ENCODE assay signal across 1 cellular context in the genomic region with DNA sequence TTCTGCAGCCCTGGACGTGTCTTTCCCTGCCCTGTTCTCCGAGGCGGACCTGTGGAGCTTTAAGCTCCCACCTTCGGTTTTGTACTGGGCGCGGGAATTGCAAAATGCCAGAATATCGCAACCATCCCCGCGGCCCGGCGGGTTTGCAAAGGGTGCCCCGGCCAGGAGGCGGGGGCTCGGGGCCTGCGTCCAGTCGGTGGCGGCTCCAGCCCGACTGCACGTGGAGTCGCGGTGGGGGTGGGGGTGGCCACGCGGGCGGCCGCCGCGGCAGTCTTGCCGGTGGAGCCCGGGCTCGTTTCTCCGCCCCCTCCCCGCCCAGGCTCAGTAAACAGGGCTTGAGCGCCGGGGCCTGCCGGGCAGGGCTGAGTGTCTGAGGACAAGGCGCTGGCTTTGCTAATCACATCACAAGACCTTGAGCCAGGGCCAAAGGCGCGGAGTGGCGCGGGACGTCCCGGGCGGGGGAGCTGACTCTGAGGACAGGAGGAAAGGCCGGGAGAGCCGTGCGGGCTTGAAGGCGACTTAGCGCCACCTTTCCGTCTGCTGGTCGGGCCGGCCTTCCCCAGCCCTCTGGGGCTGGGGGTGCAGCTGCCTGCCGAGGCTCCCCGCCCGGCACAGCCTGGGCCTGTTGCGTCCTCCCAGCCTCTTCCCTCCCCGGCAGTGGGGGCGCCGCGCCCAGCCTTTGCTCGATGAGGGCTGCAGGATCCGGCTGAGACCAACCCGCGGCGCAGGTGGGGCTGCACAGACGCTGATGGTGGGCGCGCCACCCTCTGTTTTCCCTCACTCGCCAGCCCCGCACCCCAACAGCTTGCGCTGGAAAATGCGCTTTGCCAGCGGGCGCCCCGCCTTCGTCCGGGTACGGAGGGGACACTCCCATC.
A peak's percentile ranks its signal among the peaks of the same experiment; 100 is the strongest.
TF ChIP-seq lines count a peak whose summit lies in the region.

No MANE protein-coding gene starts in this region.

TF ChIP-seq in HepG2, 621 proteins besides CTCF, POLR2A, EP300 and RAD21 (continued from another document and continues in another):
- TF ChIP-seq, protein P1, sequence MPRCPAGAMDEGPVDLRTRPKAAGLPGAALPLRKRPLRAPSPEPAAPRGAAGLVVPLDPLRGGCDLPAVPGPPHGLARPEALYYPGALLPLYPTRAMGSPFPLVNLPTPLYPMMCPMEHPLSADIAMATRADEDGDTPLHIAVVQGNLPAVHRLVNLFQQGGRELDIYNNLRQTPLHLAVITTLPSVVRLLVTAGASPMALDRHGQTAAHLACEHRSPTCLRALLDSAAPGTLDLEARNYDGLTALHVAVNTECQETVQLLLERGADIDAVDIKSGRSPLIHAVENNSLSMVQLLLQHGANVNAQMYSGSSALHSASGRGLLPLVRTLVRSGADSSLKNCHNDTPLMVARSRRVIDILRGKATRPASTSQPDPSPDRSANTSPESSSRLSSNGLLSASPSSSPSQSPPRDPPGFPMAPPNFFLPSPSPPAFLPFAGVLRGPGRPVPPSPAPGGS (CRISPR knock-in tag; IDR thresholded peaks at IDR 0.05) = no peak; the same call in 1 of the 2 replicates
- TF ChIP-seq ZKSCAN5 (CRISPR knock-in tag; IDR thresholded peaks at IDR 0.05) (no peak), NCOA5 (CRISPR knock-in tag; IDR thresholded peaks at IDR 0.05) (peak; percentile 77), MLLT10 (CRISPR knock-in tag; IDR thresholded peaks at IDR 0.05) (no peak), ZNF264 (CRISPR knock-in tag; IDR thresholded peaks at IDR 0.05) (no peak; the same call in 1 of the 2 replicates), ZFP37 (CRISPR knock-in tag; IDR thresholded peaks at IDR 0.05; ENCODE audit: borderline replicate concordance) (0 out of 2 replicates have a peak, but pooled peaks have one; percentile 41), SP4 (CRISPR knock-in tag; IDR thresholded peaks at IDR 0.05) (no peak), MYC (CRISPR knock-in tag; IDR thresholded peaks at IDR 0.05; ENCODE audit: borderline replicate concordance) (peak; percentile 99), ZNF768 (CRISPR knock-in tag; IDR thresholded peaks at IDR 0.05) (no peak; the same call in 1 of the 2 replicates), ZC3H4 (CRISPR knock-in tag; IDR thresholded peaks at IDR 0.05; ENCODE audit: borderline replicate concordance) (peak; percentile 96), SKI (IDR thresholded peaks at IDR 0.05; ENCODE audit: partially characterized antibody) (peak; percentile 93), KLF6 (CRISPR knock-in tag; IDR thresholded peaks at IDR 0.05) (peak; percentile 96), ZNF761 (CRISPR knock-in tag; conservative IDR thresholded peaks at IDR 0.05) (peak; percentile 86; the same call in 1 of the 2 replicates), GTF2F1 (IDR thresholded peaks at IDR 0.05; ENCODE audit: low read length) (no peak), ZNF138 (CRISPR knock-in tag; IDR thresholded peaks at IDR 0.05; ENCODE audit: low read depth) (no peak), ZNF816 (CRISPR knock-in tag; IDR thresholded peaks at IDR 0.05; ENCODE audit: borderline replicate concordance) (peak; percentile 90)
- TF ChIP-seq, protein P2, sequence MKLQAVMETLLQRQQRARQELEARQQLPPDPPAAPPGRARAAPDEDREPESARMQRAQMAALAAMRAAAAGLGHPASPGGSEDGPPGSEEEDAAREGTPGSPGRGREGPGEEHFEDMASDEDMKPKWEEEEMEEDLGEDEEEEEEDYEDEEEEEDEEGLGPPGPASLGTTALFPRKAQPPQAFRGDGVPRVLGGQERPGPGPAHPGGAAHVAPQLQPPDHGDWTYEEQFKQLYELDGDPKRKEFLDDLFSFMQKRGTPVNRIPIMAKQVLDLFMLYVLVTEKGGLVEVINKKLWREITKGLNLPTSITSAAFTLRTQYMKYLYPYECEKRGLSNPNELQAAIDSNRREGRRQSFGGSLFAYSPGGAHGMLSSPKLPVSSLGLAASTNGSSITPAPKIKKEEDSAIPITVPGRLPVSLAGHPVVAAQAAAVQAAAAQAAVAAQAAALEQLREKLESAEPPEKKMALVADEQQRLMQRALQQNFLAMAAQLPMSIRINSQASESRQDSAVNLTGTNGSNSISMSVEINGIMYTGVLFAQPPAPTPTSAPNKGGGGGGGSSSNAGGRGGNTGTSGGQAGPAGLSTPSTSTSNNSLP (IDR thresholded peaks at IDR 0.05; ENCODE audit: low read depth, low read length) = no peak
- TF ChIP-seq, protein P3, sequence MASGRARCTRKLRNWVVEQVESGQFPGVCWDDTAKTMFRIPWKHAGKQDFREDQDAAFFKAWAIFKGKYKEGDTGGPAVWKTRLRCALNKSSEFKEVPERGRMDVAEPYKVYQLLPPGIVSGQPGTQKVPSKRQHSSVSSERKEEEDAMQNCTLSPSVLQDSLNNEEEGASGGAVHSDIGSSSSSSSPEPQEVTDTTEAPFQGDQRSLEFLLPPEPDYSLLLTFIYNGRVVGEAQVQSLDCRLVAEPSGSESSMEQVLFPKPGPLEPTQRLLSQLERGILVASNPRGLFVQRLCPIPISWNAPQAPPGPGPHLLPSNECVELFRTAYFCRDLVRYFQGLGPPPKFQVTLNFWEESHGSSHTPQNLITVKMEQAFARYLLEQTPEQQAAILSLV (CRISPR knock-in tag; IDR thresholded peaks at IDR 0.05; ENCODE audit: borderline replicate concordance) = peak; percentile 86; the same call in 1 of the 2 replicates
- TF ChIP-seq, protein P4, sequence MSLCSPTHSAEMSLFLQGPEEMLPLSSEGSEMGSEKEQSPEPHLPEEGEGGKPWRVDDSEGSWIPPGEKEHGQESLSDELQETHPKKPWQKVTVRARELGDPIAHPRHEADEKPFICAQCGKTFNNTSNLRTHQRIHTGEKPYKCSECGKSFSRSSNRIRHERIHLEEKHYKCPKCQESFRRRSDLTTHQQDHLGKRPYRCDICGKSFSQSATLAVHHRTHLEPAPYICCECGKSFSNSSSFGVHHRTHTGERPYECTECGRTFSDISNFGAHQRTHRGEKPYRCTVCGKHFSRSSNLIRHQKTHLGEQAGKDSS (CRISPR knock-in tag; IDR thresholded peaks at IDR 0.05; ENCODE audit: borderline replicate concordance, low read depth) = 0 out of 2 replicates have a peak, but pooled peaks have one; percentile 12
- TF ChIP-seq, protein P5, sequence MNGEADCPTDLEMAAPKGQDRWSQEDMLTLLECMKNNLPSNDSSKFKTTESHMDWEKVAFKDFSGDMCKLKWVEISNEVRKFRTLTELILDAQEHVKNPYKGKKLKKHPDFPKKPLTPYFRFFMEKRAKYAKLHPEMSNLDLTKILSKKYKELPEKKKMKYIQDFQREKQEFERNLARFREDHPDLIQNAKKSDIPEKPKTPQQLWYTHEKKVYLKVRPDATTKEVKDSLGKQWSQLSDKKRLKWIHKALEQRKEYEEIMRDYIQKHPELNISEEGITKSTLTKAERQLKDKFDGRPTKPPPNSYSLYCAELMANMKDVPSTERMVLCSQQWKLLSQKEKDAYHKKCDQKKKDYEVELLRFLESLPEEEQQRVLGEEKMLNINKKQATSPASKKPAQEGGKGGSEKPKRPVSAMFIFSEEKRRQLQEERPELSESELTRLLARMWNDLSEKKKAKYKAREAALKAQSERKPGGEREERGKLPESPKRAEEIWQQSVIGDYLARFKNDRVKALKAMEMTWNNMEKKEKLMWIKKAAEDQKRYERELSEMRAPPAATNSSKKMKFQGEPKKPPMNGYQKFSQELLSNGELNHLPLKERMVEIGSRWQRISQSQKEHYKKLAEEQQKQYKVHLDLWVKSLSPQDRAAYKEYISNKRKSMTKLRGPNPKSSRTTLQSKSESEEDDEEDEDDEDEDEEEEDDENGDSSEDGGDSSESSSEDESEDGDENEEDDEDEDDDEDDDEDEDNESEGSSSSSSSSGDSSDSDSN (CRISPR knock-in tag; IDR thresholded peaks at IDR 0.05) = peak; percentile 95
- TF ChIP-seq, protein P6, sequence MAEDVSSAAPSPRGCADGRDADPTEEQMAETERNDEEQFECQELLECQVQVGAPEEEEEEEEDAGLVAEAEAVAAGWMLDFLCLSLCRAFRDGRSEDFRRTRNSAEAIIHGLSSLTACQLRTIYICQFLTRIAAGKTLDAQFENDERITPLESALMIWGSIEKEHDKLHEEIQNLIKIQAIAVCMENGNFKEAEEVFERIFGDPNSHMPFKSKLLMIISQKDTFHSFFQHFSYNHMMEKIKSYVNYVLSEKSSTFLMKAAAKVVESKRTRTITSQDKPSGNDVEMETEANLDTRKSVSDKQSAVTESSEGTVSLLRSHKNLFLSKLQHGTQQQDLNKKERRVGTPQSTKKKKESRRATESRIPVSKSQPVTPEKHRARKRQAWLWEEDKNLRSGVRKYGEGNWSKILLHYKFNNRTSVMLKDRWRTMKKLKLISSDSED (CRISPR knock-in tag; IDR thresholded peaks at IDR 0.05) = peak; percentile 54; the same call in 1 of the 2 replicates
- TF ChIP-seq, protein P7, sequence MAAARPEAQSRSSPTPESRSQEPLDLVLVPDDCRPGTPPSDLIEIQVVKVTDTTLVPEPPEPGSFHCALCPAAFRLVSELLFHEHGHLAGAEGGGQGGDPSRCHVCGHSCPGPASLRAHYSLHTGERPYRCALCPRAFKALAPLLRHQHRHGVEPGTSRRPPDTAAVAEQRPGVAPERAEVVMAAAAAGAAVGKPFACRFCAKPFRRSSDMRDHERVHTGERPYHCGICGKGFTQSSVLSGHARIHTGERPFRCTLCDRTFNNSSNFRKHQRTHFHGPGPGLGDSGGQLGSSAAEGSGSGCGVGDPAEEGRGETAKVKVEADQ (CRISPR knock-in tag; IDR thresholded peaks at IDR 0.05; ENCODE audit: borderline replicate concordance) = no peak
- TF ChIP-seq, protein P8, sequence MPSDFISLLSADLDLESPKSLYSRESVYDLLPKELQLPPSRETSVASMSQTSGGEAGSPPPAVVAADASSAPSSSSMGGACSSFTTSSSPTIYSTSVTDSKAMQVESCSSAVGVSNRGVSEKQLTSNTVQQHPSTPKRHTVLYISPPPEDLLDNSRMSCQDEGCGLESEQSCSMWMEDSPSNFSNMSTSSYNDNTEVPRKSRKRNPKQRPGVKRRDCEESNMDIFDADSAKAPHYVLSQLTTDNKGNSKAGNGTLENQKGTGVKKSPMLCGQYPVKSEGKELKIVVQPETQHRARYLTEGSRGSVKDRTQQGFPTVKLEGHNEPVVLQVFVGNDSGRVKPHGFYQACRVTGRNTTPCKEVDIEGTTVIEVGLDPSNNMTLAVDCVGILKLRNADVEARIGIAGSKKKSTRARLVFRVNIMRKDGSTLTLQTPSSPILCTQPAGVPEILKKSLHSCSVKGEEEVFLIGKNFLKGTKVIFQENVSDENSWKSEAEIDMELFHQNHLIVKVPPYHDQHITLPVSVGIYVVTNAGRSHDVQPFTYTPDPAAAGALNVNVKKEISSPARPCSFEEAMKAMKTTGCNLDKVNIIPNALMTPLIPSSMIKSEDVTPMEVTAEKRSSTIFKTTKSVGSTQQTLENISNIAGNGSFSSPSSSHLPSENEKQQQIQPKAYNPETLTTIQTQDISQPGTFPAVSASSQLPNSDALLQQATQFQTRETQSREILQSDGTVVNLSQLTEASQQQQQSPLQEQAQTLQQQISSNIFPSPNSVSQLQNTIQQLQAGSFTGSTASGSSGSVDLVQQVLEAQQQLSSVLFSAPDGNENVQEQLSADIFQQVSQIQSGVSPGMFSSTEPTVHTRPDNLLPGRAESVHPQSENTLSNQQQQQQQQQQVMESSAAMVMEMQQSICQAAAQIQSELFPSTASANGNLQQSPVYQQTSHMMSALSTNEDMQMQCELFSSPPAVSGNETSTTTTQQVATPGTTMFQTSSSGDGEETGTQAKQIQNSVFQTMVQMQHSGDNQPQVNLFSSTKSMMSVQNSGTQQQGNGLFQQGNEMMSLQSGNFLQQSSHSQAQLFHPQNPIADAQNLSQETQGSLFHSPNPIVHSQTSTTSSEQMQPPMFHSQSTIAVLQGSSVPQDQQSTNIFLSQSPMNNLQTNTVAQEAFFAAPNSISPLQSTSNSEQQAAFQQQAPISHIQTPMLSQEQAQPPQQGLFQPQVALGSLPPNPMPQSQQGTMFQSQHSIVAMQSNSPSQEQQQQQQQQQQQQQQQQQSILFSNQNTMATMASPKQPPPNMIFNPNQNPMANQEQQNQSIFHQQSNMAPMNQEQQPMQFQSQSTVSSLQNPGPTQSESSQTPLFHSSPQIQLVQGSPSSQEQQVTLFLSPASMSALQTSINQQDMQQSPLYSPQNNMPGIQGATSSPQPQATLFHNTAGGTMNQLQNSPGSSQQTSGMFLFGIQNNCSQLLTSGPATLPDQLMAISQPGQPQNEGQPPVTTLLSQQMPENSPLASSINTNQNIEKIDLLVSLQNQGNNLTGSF (CRISPR knock-in tag; IDR thresholded peaks at IDR 0.05) = 0 out of 2 replicates have a peak, but pooled peaks have one; percentile 14
- TF ChIP-seq, protein P9, sequence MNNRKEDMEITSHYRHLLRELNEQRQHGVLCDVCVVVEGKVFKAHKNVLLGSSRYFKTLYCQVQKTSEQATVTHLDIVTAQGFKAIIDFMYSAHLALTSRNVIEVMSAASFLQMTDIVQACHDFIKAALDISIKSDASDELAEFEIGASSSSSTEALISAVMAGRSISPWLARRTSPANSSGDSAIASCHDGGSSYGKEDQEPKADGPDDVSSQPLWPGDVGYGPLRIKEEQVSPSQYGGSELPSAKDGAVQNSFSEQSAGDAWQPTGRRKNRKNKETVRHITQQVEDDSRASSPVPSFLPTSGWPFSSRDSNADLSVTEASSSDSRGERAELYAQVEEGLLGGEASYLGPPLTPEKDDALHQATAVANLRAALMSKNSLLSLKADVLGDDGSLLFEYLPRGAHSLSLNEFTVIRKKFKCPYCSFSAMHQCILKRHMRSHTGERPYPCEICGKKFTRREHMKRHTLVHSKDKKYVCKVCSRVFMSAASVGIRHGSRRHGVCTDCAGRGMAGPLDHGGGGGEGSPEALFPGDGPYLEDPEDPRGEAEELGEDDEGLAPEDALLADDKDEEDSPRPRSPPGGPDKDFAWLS (CRISPR knock-in tag; IDR thresholded peaks at IDR 0.05; ENCODE audit: borderline replicate concordance) = no peak; the same call in 1 of the 2 replicates
- TF ChIP-seq, protein P10, sequence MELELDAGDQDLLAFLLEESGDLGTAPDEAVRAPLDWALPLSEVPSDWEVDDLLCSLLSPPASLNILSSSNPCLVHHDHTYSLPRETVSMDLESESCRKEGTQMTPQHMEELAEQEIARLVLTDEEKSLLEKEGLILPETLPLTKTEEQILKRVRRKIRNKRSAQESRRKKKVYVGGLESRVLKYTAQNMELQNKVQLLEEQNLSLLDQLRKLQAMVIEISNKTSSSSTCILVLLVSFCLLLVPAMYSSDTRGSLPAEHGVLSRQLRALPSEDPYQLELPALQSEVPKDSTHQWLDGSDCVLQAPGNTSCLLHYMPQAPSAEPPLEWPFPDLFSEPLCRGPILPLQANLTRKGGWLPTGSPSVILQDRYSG (CRISPR knock-in tag; IDR thresholded peaks at IDR 0.05) = peak; percentile 15; the same call in 1 of the 2 replicates
- TF ChIP-seq, protein P11, sequence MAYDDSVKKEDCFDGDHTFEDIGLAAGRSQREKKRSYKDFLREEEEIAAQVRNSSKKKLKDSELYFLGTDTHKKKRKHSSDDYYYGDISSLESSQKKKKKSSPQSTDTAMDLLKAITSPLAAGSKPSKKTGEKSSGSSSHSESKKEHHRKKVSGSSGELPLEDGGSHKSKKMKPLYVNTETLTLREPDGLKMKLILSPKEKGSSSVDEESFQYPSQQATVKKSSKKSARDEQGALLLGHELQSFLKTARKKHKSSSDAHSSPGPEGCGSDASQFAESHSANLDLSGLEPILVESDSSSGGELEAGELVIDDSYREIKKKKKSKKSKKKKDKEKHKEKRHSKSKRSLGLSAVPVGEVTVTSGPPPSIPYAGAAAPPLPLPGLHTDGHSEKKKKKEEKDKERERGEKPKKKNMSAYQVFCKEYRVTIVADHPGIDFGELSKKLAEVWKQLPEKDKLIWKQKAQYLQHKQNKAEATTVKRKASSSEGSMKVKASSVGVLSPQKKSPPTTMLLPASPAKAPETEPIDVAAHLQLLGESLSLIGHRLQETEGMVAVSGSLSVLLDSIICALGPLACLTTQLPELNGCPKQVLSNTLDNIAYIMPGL (CRISPR knock-in tag; IDR thresholded peaks at IDR 0.05; ENCODE audit: borderline replicate concordance in 1 of 2, low read depth in 1 of 2) = peak; percentile 29 to 95; a peak in 3 of 4 replicates
- TF ChIP-seq, protein P12, sequence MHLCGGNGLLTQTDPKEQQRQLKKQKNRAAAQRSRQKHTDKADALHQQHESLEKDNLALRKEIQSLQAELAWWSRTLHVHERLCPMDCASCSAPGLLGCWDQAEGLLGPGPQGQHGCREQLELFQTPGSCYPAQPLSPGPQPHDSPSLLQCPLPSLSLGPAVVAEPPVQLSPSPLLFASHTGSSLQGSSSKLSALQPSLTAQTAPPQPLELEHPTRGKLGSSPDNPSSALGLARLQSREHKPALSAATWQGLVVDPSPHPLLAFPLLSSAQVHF (CRISPR knock-in tag; IDR thresholded peaks at IDR 0.05) = peak; percentile 92
